ENCODE assay signal across 8 cellular contexts in genomic region chr5:109689740-109690455, GRCh38. TPM values are rescaled to one million over a fixed set of nuclear protein-coding genes. Genes with fewer than 3 reads are reported as not detected.
DNase-seq lines count a peak whose midpoint lies in the region; ATAC-seq and TF ChIP-seq lines count a peak whose summit lies in the region.

MAN2A1 (plus strand) TSS chr5:109689927; CDS start chr5:109690418, 491 bp downstream.

- peaks cover 41% of the 10 kb centered on the region for H3K4me1 Mint-ChIP-seq in T-helper 1 cell treated with Interleukin-12 subunit alpha and Interleukin-12 subunit beta and Interleukin-4 antibody, amounts not matched to agents 30 μg/mL and 1 μg/mL, for 36 hours (ENCODE audit: low read depth)

- intact Hi-C loops in right cardiac atrium (cut with DNase I): no loop called here

- peak; percentile 36 for DNase-seq in GM12864 (ENCODE audit: low read depth)
- peak; percentile 70 to 83 for DNase-seq in HAP-1 (ENCODE audit: low spot score in 2 of 2)
- peak; percentile 87 for DNase-seq in MG63
- peak in 43 of 58 donors; percentile 24 to 84 (median 70) for DNase-seq in anterior cingulate cortex (lab: John Stamatoyannopoulos, UW)
- DNase-seq in right cardiac atrium: peak; percentile 84 to 92 (median 92)
- DNase-seq in retinal pigment epithelial cell (ENCODE audit: low read depth): peak; percentile 21
- DNase-seq in cerebellar nuclear complex (lab: John Stamatoyannopoulos, UW): no peak

- H3K9me3 ChIP-seq in HAP-1 (peaks cover 13% of the 10 kb centered on the region), MG63 (peaks cover 6% of the 10 kb centered on the region), right cardiac atrium (ENCODE audit: control insufficient read depth, low read length) (no peaks in the 10 kb centered on the region)

- peaks cover 4% of the 10 kb centered on the region for H3K9me3 Mint-ChIP-seq in T-helper 1 cell treated with Interleukin-12 subunit alpha and Interleukin-12 subunit beta and Interleukin-4 antibody, amounts not matched to agents 30 μg/mL and 1 μg/mL, for 36 hours

- H3K4me3 Mint-ChIP-seq in T-helper 1 cell treated with Interleukin-12 subunit alpha and Interleukin-12 subunit beta and Interleukin-4 antibody, amounts not matched to agents 30 μg/mL and 1 μg/mL, for 36 hours: peak within 1 kb of the TSS; percentile 93

- no peak for TF ChIP-seq CTCF in GM12864 (IDR thresholded peaks at IDR 0.05; ENCODE audit: low read depth, low read length, missing control alignments)
- no peak for TF ChIP-seq CTCF in retinal pigment epithelial cell (conservative IDR thresholded peaks at IDR 0.05; ENCODE audit: low read depth, low read length)

- peak within 1 kb of the TSS; percentile 99 for H3K27ac ChIP-seq in right cardiac atrium (ENCODE audit: low read length)

- peak within 1 kb of the TSS; percentile 67 for H3K4me3 ChIP-seq in GM12864 (ENCODE audit: low read depth, low read length)
- H3K4me3 ChIP-seq in HAP-1: peak within 1 kb of the TSS; percentile 91
- H3K4me3 ChIP-seq in MG63: peak within 1 kb of the TSS; percentile 93
- peak within 1 kb of the TSS; percentile 95 for H3K4me3 ChIP-seq in right cardiac atrium (ENCODE audit: low read length)
- peak within 1 kb of the TSS; percentile 88 for H3K4me3 ChIP-seq in retinal pigment epithelial cell (ENCODE audit: low read length)

- in situ Hi-C loops in HAP-1 (cut with MboI; ENCODE audit: low sequenced_read_pairs): no loop called here

- H3K4me1 ChIP-seq in HAP-1: peaks cover 16% of the 10 kb centered on the region
- peaks cover 2% of the 10 kb centered on the region for H3K4me1 ChIP-seq in right cardiac atrium (ENCODE audit: control insufficient read depth, insufficient read depth, low read length)

- H3K36me3 Mint-ChIP-seq in T-helper 1 cell treated with Interleukin-12 subunit alpha and Interleukin-12 subunit beta and Interleukin-4 antibody, amounts not matched to agents 30 μg/mL and 1 μg/mL, for 36 hours (ENCODE audit: low read depth): peaks cover 3% of the 10 kb centered on the region

- H3K36me3 ChIP-seq in HAP-1 (replicated peaks) (no peaks in the 10 kb centered on the region), MG63 (no peaks in the 10 kb centered on the region; the same call in 1 of the 2 replicates)

- H3K27me3 ChIP-seq in HAP-1 (ENCODE audit: low read depth): no peaks in the 10 kb centered on the region
- no peaks in the 10 kb centered on the region for H3K27me3 ChIP-seq in MG63
- no peaks in the 10 kb centered on the region for H3K27me3 ChIP-seq in right cardiac atrium (ENCODE audit: control insufficient read depth, insufficient read depth)

- H3K27ac Mint-ChIP-seq in T-helper 1 cell treated with Interleukin-12 subunit alpha and Interleukin-12 subunit beta and Interleukin-4 antibody, amounts not matched to agents 30 μg/mL and 1 μg/mL, for 36 hours: peak within 1 kb of the TSS; percentile 92

- no peaks in the 10 kb centered on the region for H3K27me3 Mint-ChIP-seq in T-helper 1 cell treated with Interleukin-12 subunit alpha and Interleukin-12 subunit beta and Interleukin-4 antibody, amounts not matched to agents 30 μg/mL and 1 μg/mL, for 36 hours (ENCODE audit: low read depth)

- under 1% methylated on average over 77 of the region's 78 CpGs for WGBS in right cardiac atrium

- peak; percentile 90 to 92 for ATAC-seq in right cardiac atrium

RNA-seq across cellular contexts. Expression of gene MAN2A1, which starts in this region (rescaled TPM):
- total RNA-seq in MG63 (2014; rRNA removed; shearing (Covaris generic); ENCODE audit: low replicate concordance): 60.3 and 67.9 TPM in 2 replicates
- total RNA-seq in right cardiac atrium: 10 to 100 TPM in 1 of 4 donors, 1 to 10 TPM in 3; 9.4 to 10.1 (median 9.6) TPM
- polyA plus RNA-seq in right cardiac atrium: 2.9 TPM

Comparison
In these comparisons a context has a peak if more than half of its experiments do, and no peak if none do; other contexts are left out.
1. DNase-seq: peak in GM12864 (single experiment), HAP-1 (2 of 2), MG63 (single experiment), anterior cingulate cortex (43 of 58), right cardiac atrium (3 of 3) and retinal pigment epithelial cell (single experiment); none in cerebellar nuclear complex (0 of 2).
2. Peak in every context shown above with its lines, with median percentiles within 50 percentile points of each other: H3K4me3 ChIP-seq.